ENCODE assay signal across 17 cellular contexts in genomic region chr17:76811028-76811427, GRCh38. TPM values are rescaled to one million over a fixed set of nuclear protein-coding genes. Genes with fewer than 3 reads are reported as not detected.
"Had no signal": no experiment of that assay in that cellular context is flagged by ENCODE, and none has a peak within 500 bp of the region (broad histone marks: within the 10 kb centered on the region; RNA-seq: fewer than 3 reads in every experiment).

No MANE protein-coding gene starts in this region.

- H3K9me3 Mint-ChIP-seq: activated T-cell treated with anti-CD3 and anti-CD28 coated beads, Interleukin-2, amount 50 U/mL, for 24 hours; memory B cell; stimulated activated naive CD8-positive, alpha-beta T cell treated with anti-CD3 and anti-CD28 coated beads, Interleukin-15, amount 100 ng/mL, for 72 hours had no signal

- H3K27ac ChIP-seq: brain microvascular endothelial cell, epithelial cell of prostate, left ventricle myocardium inferior, parathyroid adenoma, thoracic aorta had no signal

- H3K4me1 ChIP-seq: left ventricle myocardium inferior, parathyroid adenoma had no signal

- H3K9me3 ChIP-seq: left ventricle myocardium inferior, thoracic aorta had no signal

- H3K27me3 Mint-ChIP-seq: activated CD8-positive, alpha-beta memory T cell treated with anti-CD3 and anti-CD28 coated beads, Interleukin-2, amount 10 ng/mL, durations not matched to agents 7 days and 5 days; activated naive CD8-positive, alpha-beta T cell; activated T-cell treated with anti-CD3 and anti-CD28 coated beads, Interleukin-2, amount 50 U/mL, for 24 hours; stimulated activated naive CD8-positive, alpha-beta T cell treated with anti-CD3 and anti-CD28 coated beads, Interleukin-15, amount 100 ng/mL, for 72 hours had no signal

- H2AFZ ChIP-seq: parathyroid adenoma had no signal

- ATAC-seq: activated CD8-positive, alpha-beta memory T cell treated with anti-CD3 and anti-CD28 coated beads, Interleukin-2, amount 10 ng/mL, durations not matched to agents 7 days and 5 days; stimulated activated naive CD8-positive, alpha-beta T cell treated with anti-CD3 and anti-CD28 coated beads, Interleukin-15, amount 100 ng/mL, for 72 hours had no signal

- H3K4me1 Mint-ChIP-seq: activated CD8-positive, alpha-beta memory T cell treated with anti-CD3 and anti-CD28 coated beads, Interleukin-2, amount 10 ng/mL, durations not matched to agents 7 days and 5 days; memory B cell; stimulated activated naive CD8-positive, alpha-beta T cell treated with anti-CD3 and anti-CD28 coated beads, Interleukin-15, amount 100 ng/mL, for 72 hours had no signal

- DNase-seq: activated CD4-positive, alpha-beta T cell treated with anti-CD3 and anti-CD28 coated beads, Interleukin-2, amount 50 U/mL, for 4 hours; activated CD8-positive, alpha-beta memory T cell treated with anti-CD3 and anti-CD28 coated beads, Interleukin-2, amount 10 ng/mL, durations not matched to agents 7 days and 5 days; activated effector memory CD4-positive, alpha-beta T cell treated with Interleukin-2 at 50 U/mL for 16 hours; activated T-cell treated with anti-CD3 and anti-CD28 coated beads, Interleukin-2, amount 50 U/mL, for 24 hours; brain microvascular endothelial cell; effector memory CD4-positive, alpha-beta T cell; left ventricle myocardium inferior; retina; stimulated activated CD4-positive, alpha-beta T cell treated with anti-CD3 and anti-CD28 coated beads, Interleukin-15, amount 100 ng/mL, for 24 hours; stimulated activated CD4-positive, alpha-beta T cell treated with anti-CD3 and anti-CD28 coated beads, Interleukin-4, amount 100 ng/mL, for 24 hours; stimulated activated naive CD8-positive, alpha-beta T cell treated with anti-CD3 and anti-CD28 coated beads, Interleukin-15, amount 100 ng/mL, for 72 hours had no signal

- H3K36me3 Mint-ChIP-seq: activated CD8-positive, alpha-beta memory T cell treated with anti-CD3 and anti-CD28 coated beads, Interleukin-2, amount 10 ng/mL, durations not matched to agents 7 days and 5 days; activated naive CD8-positive, alpha-beta T cell; memory B cell had no signal

- H3K36me3 ChIP-seq: brain microvascular endothelial cell, thoracic aorta had no signal

- H3K4me3 Mint-ChIP-seq: activated CD8-positive, alpha-beta memory T cell treated with anti-CD3 and anti-CD28 coated beads, Interleukin-2, amount 10 ng/mL, durations not matched to agents 7 days and 5 days; activated naive CD8-positive, alpha-beta T cell; activated T-cell treated with anti-CD3 and anti-CD28 coated beads, Interleukin-2, amount 50 U/mL, for 24 hours; memory B cell; stimulated activated naive CD8-positive, alpha-beta T cell treated with anti-CD3 and anti-CD28 coated beads, Interleukin-15, amount 100 ng/mL, for 72 hours had no signal

- H3K27ac Mint-ChIP-seq: activated CD8-positive, alpha-beta memory T cell treated with anti-CD3 and anti-CD28 coated beads, Interleukin-2, amount 10 ng/mL, durations not matched to agents 7 days and 5 days; activated naive CD8-positive, alpha-beta T cell; activated T-cell treated with anti-CD3 and anti-CD28 coated beads, Interleukin-2, amount 50 U/mL, for 24 hours; memory B cell had no signal

- H3K4me3 ChIP-seq: left ventricle myocardium inferior, thoracic aorta had no signal

- H3K9ac ChIP-seq: parathyroid adenoma had no signal

- H3K27me3 ChIP-seq: brain microvascular endothelial cell had no signal

- H3K79me2 ChIP-seq: parathyroid adenoma had no signal

RNA-seq across cellular contexts. Expression of gene MGAT5B, which starts 57.2 kb away (rescaled TPM):
- total RNA-seq: skeletal muscle tissue had no signal
